ENCODE assay signal across 1 cellular context in genomic region chr9:97696823-97697601, GRCh38.
A peak's percentile ranks its signal among the peaks of the same experiment; 100 is the strongest.
TF ChIP-seq lines count a peak whose summit lies in the region.

Gene XPA (minus strand): TSS chr9:97697340. CDS start chr9:97697292, 48 bp downstream.

TF ChIP-seq in GM12878, 131 proteins besides CTCF, POLR2A, EP300 and RAD21 (continued from another document):
- TF ChIP-seq RELB (IDR thresholded peaks at IDR 0.05; ENCODE audit: low read depth) (peak; percentile 26; the same call in 1 of the 2 replicates), NR2F1 (conservative IDR thresholded peaks at IDR 0.05) (peak; percentile 52; the same call in 1 of the 2 replicates), CREB1 (IDR thresholded peaks at IDR 0.05; ENCODE audit: low read depth) (peak; percentile 51; the same call in 1 of the 2 replicates), POLR2AphosphoS5 (IDR thresholded peaks at IDR 0.05; ENCODE audit: low read length) (peak; percentile 87), PAX5 (IDR thresholded peaks at IDR 0.05; ENCODE audit: borderline replicate concordance, low read depth, low read length) (no peak), RFX5 (IDR thresholded peaks at IDR 0.05; ENCODE audit: low read depth, low read length) (no peak; the same call in 1 of the 2 replicates), GATAD2B (conservative IDR thresholded peaks at IDR 0.05; ENCODE audit: low read depth) (peak; percentile 87), NBN (IDR thresholded peaks at IDR 0.05) (0 out of 2 replicates have a peak, but pooled peaks have one; percentile 35), EED (IDR thresholded peaks at IDR 0.05; ENCODE audit: low read depth) (peak; percentile 15; the same call in 1 of the 2 replicates), CHD1 (IDR thresholded peaks at IDR 0.05; ENCODE audit: low read depth, low read length) (no peak), DPF2 (IDR thresholded peaks at IDR 0.05) (peak; percentile 66; the same call in 1 of the 2 replicates), SMAD5 (IDR thresholded peaks at IDR 0.05; ENCODE audit: low read depth) (0 out of 2 replicates have a peak, but pooled peaks have one; percentile 37), PML (IDR thresholded peaks at IDR 0.05; ENCODE audit: low read length) (peak; percentile 70), BHLHE40 (IDR thresholded peaks at IDR 0.05; ENCODE audit: borderline replicate concordance in 1 of 2, low read depth in 2 of 2, low read length in 1 of 2) (peak; percentile 28 to 73; a peak in 2 of 4 replicates), NRF1 (conservative IDR thresholded peaks at IDR 0.05; ENCODE audit: low read depth, low read length) (peak; percentile 81), SIX5 (IDR thresholded peaks at IDR 0.05; ENCODE audit: low read depth, low read length, severe bottlenecking) (no peak), POLR2AphosphoS2 (IDR thresholded peaks at IDR 0.05; ENCODE audit: low read depth, low read length) (peak; percentile 71; the same call in 1 of the 2 replicates)
- TF ChIP-seq, protein P1, sequence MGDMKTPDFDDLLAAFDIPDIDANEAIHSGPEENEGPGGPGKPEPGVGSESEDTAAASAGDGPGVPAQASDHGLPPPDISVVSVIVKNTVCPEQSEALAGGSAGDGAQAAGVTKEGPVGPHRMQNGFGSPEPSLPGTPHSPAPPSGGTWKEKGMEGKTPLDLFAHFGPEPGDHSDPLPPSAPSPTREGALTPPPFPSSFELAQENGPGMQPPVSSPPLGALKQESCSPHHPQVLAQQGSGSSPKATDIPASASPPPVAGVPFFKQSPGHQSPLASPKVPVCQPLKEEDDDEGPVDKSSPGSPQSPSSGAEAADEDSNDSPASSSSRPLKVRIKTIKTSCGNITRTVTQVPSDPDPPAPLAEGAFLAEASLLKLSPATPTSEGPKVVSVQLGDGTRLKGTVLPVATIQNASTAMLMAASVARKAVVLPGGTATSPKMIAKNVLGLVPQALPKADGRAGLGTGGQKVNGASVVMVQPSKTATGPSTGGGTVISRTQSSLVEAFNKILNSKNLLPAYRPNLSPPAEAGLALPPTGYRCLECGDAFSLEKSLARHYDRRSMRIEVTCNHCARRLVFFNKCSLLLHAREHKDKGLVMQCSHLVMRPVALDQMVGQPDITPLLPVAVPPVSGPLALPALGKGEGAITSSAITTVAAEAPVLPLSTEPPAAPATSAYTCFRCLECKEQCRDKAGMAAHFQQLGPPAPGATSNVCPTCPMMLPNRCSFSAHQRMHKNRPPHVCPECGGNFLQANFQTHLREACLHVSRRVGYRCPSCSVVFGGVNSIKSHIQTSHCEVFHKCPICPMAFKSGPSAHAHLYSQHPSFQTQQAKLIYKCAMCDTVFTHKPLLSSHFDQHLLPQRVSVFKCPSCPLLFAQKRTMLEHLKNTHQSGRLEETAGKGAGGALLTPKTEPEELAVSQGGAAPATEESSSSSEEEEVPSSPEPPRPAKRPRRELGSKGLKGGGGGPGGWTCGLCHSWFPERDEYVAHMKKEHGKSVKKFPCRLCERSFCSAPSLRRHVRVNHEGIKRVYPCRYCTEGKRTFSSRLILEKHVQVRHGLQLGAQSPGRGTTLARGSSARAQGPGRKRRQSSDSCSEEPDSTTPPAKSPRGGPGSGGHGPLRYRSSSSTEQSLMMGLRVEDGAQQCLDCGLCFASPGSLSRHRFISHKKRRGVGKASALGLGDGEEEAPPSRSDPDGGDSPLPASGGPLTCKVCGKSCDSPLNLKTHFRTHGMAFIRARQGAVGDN (IDR thresholded peaks at IDR 0.05) = peak; percentile 51; the same call in 1 of the 2 replicates
